8 cellular contexts compared by ENCODE assay signal in genomic region chr16:85010931-85011845, GRCh38. TPM values are rescaled to one million over a fixed set of nuclear protein-coding genes. Genes with fewer than 3 reads are reported as not detected.
DNase-seq lines count a peak whose midpoint lies in the region; ATAC-seq and TF ChIP-seq lines count a peak whose summit lies in the region.

TSS of gene ZDHHC7 (minus strand) at chr16:85011535. CDS start at chr16:84990618, 20,917 bp downstream.

- WGBS in upper lobe of left lung, 2 donors = 0% methylated on average over 38 to 42 of the region's 86 CpGs

- TF ChIP-seq EP300 in upper lobe of left lung (IDR thresholded peaks at IDR 0.05) = peak in 1 of 4 donors; percentile 3

- peak within 1 kb of the TSS; percentile 94 for H3K9ac ChIP-seq in adipocyte (ENCODE audit: low read length)

- no peak for TF ChIP-seq CTCF in GM10248 (IDR thresholded peaks at IDR 0.05; ENCODE audit: control extremely low read depth, extremely low read depth, low read depth, missing control alignments)
- TF ChIP-seq CTCF in upper lobe of left lung (IDR thresholded peaks at IDR 0.05) = peak in 4 of 6 experiments; percentile 16 to 37 (median 32)

- POLR2A ChIA-PET in GM10248 (lab: Yijun Ruan, JAX) = interaction anchor here (1.5 kb wide), 1 partner anchor 16 kb away, joined by 3 read pairs; the partner anchor contains the start of gene KIAA0513
- POLR2A ChIA-PET in HEK293T (lab: Yijun Ruan, JAX) = interaction anchor here (0.8 to 4.2 kb wide), 15 partner anchors 9 to 333 kb away, joined by 3 to 46 read pairs (median 5); partner anchors contain the start of gene KIAA0513

- peak within 1 kb of the TSS; percentile 92 to 99 (median 95) for H3K27ac ChIP-seq in upper lobe of left lung

- H3K4me3 ChIP-seq in adipocyte (ENCODE audit: low read length) (peak within 1 kb of the TSS; percentile 92), upper lobe of left lung (peak within 1 kb of the TSS; percentile 79 to 92 (median 82))

- CTCF ChIA-PET in GM10248 (lab: Yijun Ruan, JAX) (interaction anchor here (0.8 to 4.1 kb wide), 8 partner anchors 10 to 76 kb away, joined by 3 to 16 read pairs (median 6); partner anchors contain the start of gene KIAA0513), HEK293T (lab: Yijun Ruan, JAX) (interaction anchor here (0.7 to 1.5 kb wide), 2 partner anchors 40 to 45 kb away, joined by 3 to 9 read pairs; no protein-coding TSS in a partner anchor)

- H3K4me1 ChIP-seq in adipocyte (ENCODE audit: control insufficient read depth, insufficient read depth, low read length) (peaks cover 25% of the 10 kb centered on the region), upper lobe of left lung (peaks cover 39 to 52% (median 45%) of the 10 kb centered on the region in 4 donors)

- intact Hi-C loops in cardiac septum (cut with DNase I) = loop anchor here (2.0 kb wide), 1 partner anchor 16 kb away; the partner anchor contains the start of gene KIAA0513
- intact Hi-C loops in posterior vena cava (cut with DNase I) = no loop called here

- H3K36me3 ChIP-seq in adipocyte (ENCODE audit: control insufficient read depth, insufficient read depth, low read length, severe bottlenecking) = no peaks in the 10 kb centered on the region
- no peaks in the 10 kb centered on the region for H3K36me3 ChIP-seq in upper lobe of left lung

- TF ChIP-seq POLR2A in upper lobe of left lung (IDR thresholded peaks at IDR 0.05) = peak; percentile 50 to 97 (median 87)

- H3K9me3 ChIP-seq in adipocyte (ENCODE audit: control insufficient read depth, low read length) (no peaks in the 10 kb centered on the region), upper lobe of left lung (no peaks in the 10 kb centered on the region)

- peak; percentile 96 for DNase-seq in GM10248 (ENCODE audit: extremely low spot score)
- DNase-seq in HEK293T (ENCODE audit: extremely low spot score) = peak; percentile 93
- DNase-seq in NAMALWA (ENCODE audit: low spot score) = peak; percentile 92
- peak; percentile 75 for DNase-seq in T follicular helper cell (ENCODE audit: low read depth)
- DNase-seq in adipocyte (ENCODE audit: low read depth) = peak; percentile 95
- DNase-seq in cardiac septum (ENCODE audit: low spot score) = peak; percentile 94
- peak; percentile 97 for DNase-seq in posterior vena cava (ENCODE audit: low spot score)
- DNase-seq in upper lobe of left lung = peak; percentile 84 to 97

- ATAC-seq in upper lobe of left lung (ENCODE audit: low FRiP score in 2 of 2) = peak; percentile 93 to 97

- H3K27me3 ChIP-seq in adipocyte (replicated peaks; ENCODE audit: control insufficient read depth, insufficient read depth, low read length) (no peaks in the 10 kb centered on the region), upper lobe of left lung (no peaks in the 10 kb centered on the region)

TF ChIP-seq in HEK293T, 16 proteins besides CTCF, POLR2A, EP300 and RAD21:
- TF ChIP-seq LEF1 (IDR thresholded peaks at IDR 0.05; ENCODE audit: borderline replicate concordance) (no peak), NFRKB (IDR thresholded peaks at IDR 0.05) (no peak), L3MBTL2 (conservative IDR thresholded peaks at IDR 0.05) (peak; percentile 58), ZNF384 (IDR thresholded peaks at IDR 0.05) (no peak), FOXM1 (IDR thresholded peaks at IDR 0.05; ENCODE audit: borderline replicate concordance) (no peak)

RNA-seq across cellular contexts. Expression of gene ZDHHC7, which starts in this region (rescaled TPM):
- total RNA-seq in cardiac septum (43.7 TPM), posterior vena cava (10 to 100 TPM; 34.0 to 38.5 TPM), upper lobe of left lung (100 to 1,000 TPM in 1 of 6 donors, 10 to 100 TPM in 5; 77.4 to 112 (median 92.7) TPM)

Comparison
In these comparisons a context has a peak if more than half of its experiments do, and no peak if none do; other contexts are left out.
1. Peak in every context shown above with its lines: DNase-seq, ATAC-seq, H3K4me3 ChIP-seq and H3K27ac ChIP-seq.